17 cellular contexts compared by ENCODE assay signal in the genomic region with DNA sequence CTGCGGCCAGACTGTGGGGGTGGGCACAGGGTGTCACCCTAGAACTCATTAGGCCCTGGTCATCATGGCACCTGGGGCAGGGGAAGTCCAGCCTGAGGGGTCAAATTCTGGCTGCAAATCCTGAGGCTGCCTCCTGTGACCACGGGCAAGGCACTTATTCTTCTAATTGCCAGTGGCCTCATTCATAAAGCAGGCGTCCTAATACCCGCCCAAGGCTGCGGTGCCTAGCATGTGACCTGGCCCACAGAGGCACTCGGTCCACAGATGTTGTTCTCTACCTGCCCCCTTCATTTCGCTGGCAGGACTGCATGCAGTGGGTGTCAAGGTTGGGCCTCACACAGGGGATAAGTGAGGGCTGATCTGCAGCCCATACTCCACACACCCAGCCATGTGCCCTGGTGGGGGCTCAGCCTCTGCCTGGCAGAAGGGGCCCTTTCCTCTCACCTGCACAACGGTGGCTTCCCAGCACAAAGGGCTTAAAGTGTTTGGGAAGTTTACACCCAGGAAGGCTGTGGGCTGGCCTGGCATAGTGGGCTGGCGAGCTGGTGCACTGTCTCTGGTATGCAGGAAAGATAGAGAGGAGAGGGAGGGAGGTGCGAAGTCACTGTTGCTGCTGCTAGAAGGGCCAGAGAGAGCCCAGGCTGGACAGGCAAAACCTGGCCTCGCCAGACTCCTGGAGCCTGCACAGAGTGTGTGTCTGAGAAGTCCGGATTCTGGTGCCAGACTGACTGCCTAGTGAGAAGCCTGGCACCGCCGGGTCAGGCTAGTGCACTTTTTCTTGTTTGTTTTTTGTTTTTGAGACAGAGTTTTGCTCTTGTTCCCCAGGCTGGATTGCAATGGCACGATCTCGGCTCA. TPM values are rescaled to one million over a fixed set of nuclear protein-coding genes. Genes with fewer than 3 reads are reported as not detected.
DNase-seq lines count a peak whose midpoint lies in the region; ATAC-seq, FAIRE-seq and TF ChIP-seq lines count a peak whose summit lies in the region.
"Had no signal": no experiment of that assay in that cellular context is flagged by ENCODE, and none has a peak within 500 bp of the region (broad histone marks: within the 10 kb centered on the region; RNA-seq: fewer than 3 reads in every experiment).

No MANE protein-coding gene starts in this region.

- POLR2A ChIA-PET in IMR-90 (lab: Charles Lee; ENCODE audit: unreplicated experiment): no interaction called here
- POLR2A ChIA-PET in H1 (lab: Charles Lee; ENCODE audit: partially characterized antibody): interaction anchor here (0.6 to 1.2 kb wide), 3 partner anchors 12 to 169 kb away, joined by 3 to 4 read pairs (median 3); no protein-coding TSS in a partner anchor

- H3K9ac ChIP-seq in IMR-90 (ENCODE audit: low read depth, low read length) (no peak overlapping the region), H1 (replicated peaks in 1 of 4; ENCODE audit: extremely low read depth in 1 of 4, low read depth in 3 of 4, low read length in 3 of 4) (no peak overlapping the region; a peak in 1 of 7 replicates)

- no peak for FAIRE-seq in H1 (lab: Jason Lieb, UNC)

- H4K20me1 ChIP-seq in IMR-90 (ENCODE audit: insufficient read depth, low read length) (peaks cover 24% of the 10 kb centered on the region), H1 (replicated peaks in 1 of 2; ENCODE audit: control insufficient read depth in 1 of 2, insufficient read depth in 2 of 2, low read length in 2 of 2) (peaks cover 14 to 26% of the 10 kb centered on the region in 2 experiments)

- H3K23ac ChIP-seq in IMR-90 (ENCODE audit: low read depth, low read length) (no peak overlapping the region), H1 (ENCODE audit: insufficient read length) (no peak overlapping the region)

- H3K27me3 ChIP-seq in IMR-90 (ENCODE audit: control insufficient read depth, insufficient read depth, low read length) (no peaks in the 10 kb centered on the region), H1 (replicated peaks in 1 of 4; ENCODE audit: control insufficient read depth in 3 of 4, extremely low read depth in 1 of 4, insufficient read depth in 3 of 4, low read length in 3 of 4) (no peaks in the 10 kb centered on the region), right lobe of liver (no peaks in the 10 kb centered on the region), psoas muscle (ENCODE audit: insufficient read depth in 3 of 3, low read length in 2 of 3) (no peaks in the 10 kb centered on the region)

- in situ Hi-C loops in IMR-90 (cut with MboI; ENCODE audit: low sequenced_read_pairs): no loop called here

- ATAC-seq in IMR-90 (ENCODE audit: low read depth) (no peak), right lobe of liver (peak; percentile 1 to 22 (median 8)), psoas muscle (no peak), GM18867 (IDR thresholded peaks at IDR 0.05; ENCODE audit: unreplicated experiment) (no peak)
- ATAC-seq: natural killer cell treated with Interleukin-12 subunit alpha and Interleukin-12 subunit beta and Interleukin-15 and Interleukin-18, amount 100 ng/mL, for 72 hours had no signal

- H2AFZ ChIP-seq in IMR-90 (replicated peaks; ENCODE audit: low read length, poor library complexity): peak overlapping the region; percentile 21
- no peak overlapping the region for H2AFZ ChIP-seq in H1 (ENCODE audit: low read length)

- TF ChIP-seq EP300 in H1 (IDR thresholded peaks at IDR 0.05; ENCODE audit: borderline replicate concordance in 1 of 2, low read depth in 2 of 2, low read length in 2 of 2): no peak

- TF ChIP-seq POLR2A in IMR-90 (IDR thresholded peaks at IDR 0.05; ENCODE audit: low read depth, low read length) (no peak), H1 (IDR thresholded peaks at IDR 0.05; ENCODE audit: control extremely low read depth in 1 of 2, low read depth in 2 of 2, low read length in 2 of 2) (no peak), right lobe of liver (IDR thresholded peaks at IDR 0.05) (no peak)

- H3K4me3 ChIP-seq in IMR-90 (ENCODE audit: insufficient read depth, low read depth, low read length) (no peak overlapping the region), H1 (ENCODE audit: extremely low read depth in 1 of 4, insufficient read depth in 2 of 4, low read depth in 3 of 4, low read length in 4 of 4) (no peak overlapping the region), right lobe of liver (peak overlapping the region in 2 of 3 donors; percentile 64 to 82), psoas muscle (no peak overlapping the region)
- H3K4me3 ChIP-seq: prostate gland, spleen had no signal

- 94% methylated on average over 8 of the region's 16 CpGs; no CpG with 5 or more reads in 1 of the 2 experiments for WGBS in IMR-90 (ENCODE audit: extremely low coverage in 2 of 2, insufficient read length in 1 of 2), 2 experiments
- 82% methylated on average over 13 of the region's 16 CpGs; no CpG with 5 or more reads in 1 of the 2 experiments for WGBS in H1 (ENCODE audit: extremely low coverage in 1 of 2, insufficient coverage in 1 of 2, insufficient read length in 1 of 2, insufficient replicate concordance in 2 of 2, low coverage in 1 of 2, low lambda C conversion rate in 2 of 2, missing lambda C conversion rate in 1 of 2), 2 experiments
- WGBS in right lobe of liver (ENCODE audit: insufficient coverage, low coverage, low lambda C conversion rate, missing lambda C conversion rate): 20% methylated on average over 6 of the region's 16 CpGs
- 63 to 70% (median 66%) methylated on average over 16 of the region's 16 CpGs for whole genome bisulfite sequencing in psoas muscle, 3 donors

- H3K56ac ChIP-seq in IMR-90 (ENCODE audit: extremely low read depth, insufficient read depth, low read length) (no peak overlapping the region), H1 (replicated peaks; ENCODE audit: insufficient read length, low read depth, low read length) (no peak overlapping the region)

- CTCF ChIA-PET in IMR-90 (lab: Yijun Ruan, JAX): interaction anchor here (0.6 to 1.5 kb wide), 2 partner anchors 16 to 1927 kb away, joined by 3 read pairs; no protein-coding TSS in a partner anchor
- CTCF ChIA-PET in H1 (lab: Charles Lee; ENCODE audit: partially characterized antibody): interaction anchor here (0.6 to 5.4 kb wide), 18 partner anchors 8 to 1214 kb away, joined by 3 to 37 read pairs (median 4); a partner anchor contains a TSS

- no peak overlapping the region for H2BK12ac ChIP-seq in H1 (ENCODE audit: low read depth, low read length)

- H3K4ac ChIP-seq in IMR-90 (ENCODE audit: low read depth, low read length) (no peak overlapping the region), H1 (replicated peaks; ENCODE audit: insufficient read length, low read depth, low read length) (no peak overlapping the region)

- no peak overlapping the region for H4K5ac ChIP-seq in IMR-90 (ENCODE audit: low read depth, low read length)
- no peak overlapping the region for H4K5ac ChIP-seq in H1 (ENCODE audit: insufficient read length, low read depth, low read length)

- no peak overlapping the region for H2AK5ac ChIP-seq in IMR-90 (ENCODE audit: low read depth, low read length)
- no peak overlapping the region for H2AK5ac ChIP-seq in H1 (ENCODE audit: low read depth, low read length)

- H3K9me3 ChIP-seq in IMR-90 (ENCODE audit: control insufficient read depth, insufficient read depth, low read length) (no peaks in the 10 kb centered on the region), H1 (ENCODE audit: insufficient read depth in 2 of 2, low read depth in 1 of 2, low read length in 1 of 2) (no peaks in the 10 kb centered on the region), right lobe of liver (no peaks in the 10 kb centered on the region), psoas muscle (no peaks in the 10 kb centered on the region)
- H3K9me3 ChIP-seq: prostate gland, spleen had no signal

- H3K4me1 ChIP-seq in IMR-90 (ENCODE audit: control insufficient read depth, insufficient read depth, low read length) (peaks cover 7% of the 10 kb centered on the region), H1 (replicated peaks in 1 of 4; ENCODE audit: control insufficient read depth in 3 of 4, insufficient read depth in 4 of 4, low read length in 3 of 4) (peaks cover 0 to 20% (median 11%) of the 10 kb centered on the region in 4 experiments; a peak in 6 of 7 replicates), right lobe of liver (peaks cover 0 to 56% (median 23%) of the 10 kb centered on the region in 4 donors), psoas muscle (peaks cover 34% of the 10 kb centered on the region)

- no peak overlapping the region for H2BK5ac ChIP-seq in IMR-90 (ENCODE audit: low read depth, low read length, poor library complexity, severe bottlenecking)
- H2BK5ac ChIP-seq in H1 (ENCODE audit: low read depth, low read length): peak overlapping the region; percentile 16; the same call in 1 of the 2 replicates

- intact Hi-C loops in IMR-90 (cut with micrococcal nuclease): loop anchor here (5.0 kb wide), 1 partner anchor 240 kb away; no protein-coding TSS in a partner anchor
- intact Hi-C loops in right lobe of liver (cut with DNase I): no loop called here
- intact Hi-C loops in psoas muscle (cut with DNase I): no loop called here

- no peak overlapping the region for H2BK20ac ChIP-seq in IMR-90 (ENCODE audit: low read depth, low read length)
- H2BK20ac ChIP-seq in H1 (ENCODE audit: low read length): no peak overlapping the region

- dilution Hi-C loops in IMR-90 (cut with HindIII; ENCODE audit: low sequenced_read_pairs, unreplicated experiment): no loop called here

- peaks cover 13% of the 10 kb centered on the region; the same call in 1 of the 2 replicates for H3K9me1 ChIP-seq in IMR-90 (ENCODE audit: insufficient read depth, low read length)

- TF ChIP-seq CTCF in IMR-90 (conservative IDR thresholded peaks at IDR 0.05; ENCODE audit: low read depth, low read length) (no peak), H1 (IDR thresholded peaks at IDR 0.05; ENCODE audit: control extremely low read depth in 1 of 3, insufficient read depth in 1 of 3, low read depth in 1 of 3, low read length in 3 of 3) (no peak), right lobe of liver (IDR thresholded peaks at IDR 0.05) (no peak), psoas muscle (IDR thresholded peaks at IDR 0.05) (no peak)

- H3K79me1 ChIP-seq in IMR-90 (ENCODE audit: low read depth in 1 of 2, low read length in 2 of 2) (peaks cover 13 to 63% of the 10 kb centered on the region in 2 experiments), H1 (ENCODE audit: low read depth, low read length) (peaks cover 10% of the 10 kb centered on the region)

- no peak overlapping the region for H2BK15ac ChIP-seq in IMR-90 (ENCODE audit: low read depth, low read length)
- no peak overlapping the region for H2BK15ac ChIP-seq in H1 (ENCODE audit: low read length)

- no peak overlapping the region for H4K8ac ChIP-seq in IMR-90 (ENCODE audit: low read depth in 2 of 2, low read length in 2 of 2)
- no peak overlapping the region for H4K8ac ChIP-seq in H1 (ENCODE audit: extremely low read depth, insufficient read depth, low read length)

- H3K79me2 ChIP-seq in H1 (ENCODE audit: control insufficient read depth in 1 of 2, insufficient read depth in 2 of 2, low read length in 2 of 2): peaks cover 0 to 23% of the 10 kb centered on the region in 2 experiments; a peak in 2 of 4 replicates

- H3K18ac ChIP-seq in IMR-90 (ENCODE audit: low read depth, low read length) (no peak overlapping the region), H1 (ENCODE audit: extremely low read depth, low read length) (no peak overlapping the region)

- peaks cover 11% of the 10 kb centered on the region for H3K23me2 ChIP-seq in H1 (ENCODE audit: low read depth, low read length)

- no peak for TF ChIP-seq RAD21 in IMR-90 (IDR thresholded peaks at IDR 0.05; ENCODE audit: low read length)
- no peak for TF ChIP-seq RAD21 in H1 (IDR thresholded peaks at IDR 0.05 in 1 of 2, conservative IDR thresholded peaks at IDR 0.05 in 1 of 2; ENCODE audit: low read depth in 2 of 2, low read length in 2 of 2)

- no peak overlapping the region for H3K4me2 ChIP-seq in IMR-90 (ENCODE audit: low read depth, low read length)
- no peak overlapping the region for H3K4me2 ChIP-seq in H1 (ENCODE audit: insufficient read depth in 1 of 2, low read depth in 2 of 2, low read length in 2 of 2)

- BruUV-seq in IMR-90 (replicated peaks; lab: Mats Ljungman, UMichigan): no TSS peak

- DNase-seq in IMR-90 (no peak), H1 (ENCODE audit: low read depth in 1 of 2, low spot score in 2 of 2) (no peak), right lobe of liver (peak in 2 of 3 donors; percentile 51 to 79), psoas muscle (no peak), inferior parietal cortex (ENCODE audit: extremely low spot score) (no peak), T-helper 1 cell (no peak), NCI-H524 (lab: John Stamatoyannopoulos, UW) (no peak)
- DNase-seq: amniotic stem cell, DMS79, mammary epithelial cell, NCI-H1092, SW 1271 had no signal

- H2BK120ac ChIP-seq in IMR-90 (ENCODE audit: low read depth, low read length) (no peak overlapping the region), H1 (replicated peaks; ENCODE audit: low read depth, low read length) (no peak overlapping the region)

- H3K27ac ChIP-seq in IMR-90 (ENCODE audit: insufficient read depth, low read length) (no peak overlapping the region), H1 (ENCODE audit: low read depth, low read length) (no peak overlapping the region), right lobe of liver (peak overlapping the region; percentile 51 to 95 (median 75)), psoas muscle (peak overlapping the region; percentile 5)
- H3K27ac ChIP-seq: HL-60, prostate gland, spleen had no signal

- H4K91ac ChIP-seq in IMR-90 (ENCODE audit: insufficient read depth, low read depth, low read length) (no peak overlapping the region), H1 (replicated peaks; ENCODE audit: insufficient read length, low read length) (no peak overlapping the region)

- no peak overlapping the region for H3K14ac ChIP-seq in IMR-90 (replicated peaks; ENCODE audit: low read depth, low read length)
- H3K14ac ChIP-seq in H1 (ENCODE audit: insufficient read length): no peak overlapping the region

- H3K36me3 ChIP-seq in IMR-90 (ENCODE audit: control insufficient read depth, insufficient read depth, low read length): peaks cover 31% of the 10 kb centered on the region
- H3K36me3 ChIP-seq in H1 (ENCODE audit: control insufficient read depth in 2 of 4, insufficient read depth in 4 of 4, low read length in 3 of 4): peaks cover 3 to 33% (median 19%) of the 10 kb centered on the region in 4 experiments; a peak in 7 of 8 replicates
- H3K36me3 ChIP-seq in right lobe of liver: peaks cover 0 to 17% (median 8%) of the 10 kb centered on the region in 4 donors
- peaks cover 0 to 35% of the 10 kb centered on the region in 2 donors for H3K36me3 ChIP-seq in psoas muscle (ENCODE audit: insufficient read depth in 1 of 2, low read depth in 1 of 2)

- peak overlapping the region; percentile 42 for H2AK9ac ChIP-seq in IMR-90 (replicated peaks; ENCODE audit: low read depth, low read length, poor library complexity)

RNA-seq across cellular contexts. Expression of a gene that starts 3.2 kb away (rescaled TPM):
- 19.2 and 22.5 TPM in 2 replicates for total RNA-seq in IMR-90 (2012; rRNA removed)
- 43.0 and 60.2 TPM in 2 replicates for polyA plus RNA-seq in IMR-90 (2012; rRNA removed)
- 54.5 and 93.1 TPM in 2 replicates for polyA plus RNA-seq in IMR-90 (2012; cell fraction: cytosol; rRNA removed)
- polyA plus RNA-seq in IMR-90 (2012; cell fraction: nucleus; rRNA removed; ENCODE audit: low replicate concordance): 48.0 and 88.6 TPM in 2 replicates
- 86.0 and 89.9 TPM in 2 replicates for total RNA-seq in H1 (2021; fragmentation: NEBNext Ultra II Directional; extraction: Animal tissue kit (Norgen Biotek cat#: 25700))
- 124 and 229 TPM in 2 replicates for polyA plus RNA-seq in H1 (2011; rRNA removed)
- 146 TPM for polyA plus RNA-seq in H1 (2011; cell fraction: cytosol; rRNA removed)
- 185 TPM for polyA plus RNA-seq in H1 (2011; cell fraction: nucleus; rRNA removed)
- 52.9 to 98.2 TPM (median 88.2 TPM) in 4 replicates for polyA plus RNA-seq in H1 (2012, experiment 1 of 2)
- 88.4 TPM for polyA plus RNA-seq in H1 (2012, experiment 2 of 2)
- 83.0 TPM for polyA plus RNA-seq in H1 (2013, experiment 1 of 2)
- polyA plus RNA-seq in H1 (2013, experiment 2 of 2): 81.8 TPM
- 13.0 and 20.1 TPM in 2 replicates for polyA minus RNA-seq in H1 (2011; rRNA and poly(A)+ RNA removed)
- 66.1 TPM for polyA minus RNA-seq in H1 (2011; cell fraction: cytosol; rRNA and poly(A)+ RNA removed)
- 39.9 TPM for polyA minus RNA-seq in H1 (2011; cell fraction: nucleus; rRNA and poly(A)+ RNA removed)
- 100 to 1,000 TPM; 153 to 301 (median 214) TPM for total RNA-seq in right lobe of liver
- total RNA-seq in psoas muscle: 10 to 100 TPM; 31.5 to 58.0 (median 41.7) TPM
- polyA plus RNA-seq in psoas muscle: 10 to 100 TPM; 42.1 to 83.6 (median 67.2) TPM

RNA-seq across cellular contexts. Expression of a gene that starts 3.5 kb away (rescaled TPM):
- total RNA-seq in IMR-90 (2012; rRNA removed) (26.9 and 31.7 TPM in 2 replicates), right lobe of liver (100 to 1,000 TPM; 223 to 355 (median 321) TPM), psoas muscle (10 to 100 TPM; 18.4 to 46.9 (median 33.1) TPM)
- polyA plus RNA-seq in IMR-90 (2012; rRNA removed) (37.7 and 44.0 TPM in 2 replicates), H1 (2011; rRNA removed) (61.6 and 82.8 TPM in 2 replicates), psoas muscle (10 to 100 TPM; 18.6 to 35.6 (median 24.1) TPM)
- polyA plus RNA-seq in IMR-90 (2012; cell fraction: cytosol; rRNA removed): 54.2 and 60.4 TPM in 2 replicates
- polyA plus RNA-seq in IMR-90 (2012; cell fraction: nucleus; rRNA removed; ENCODE audit: low replicate concordance): 17.1 and 33.6 TPM in 2 replicates
- 22.6 and 23.6 TPM in 2 replicates for total RNA-seq in H1 (2021; fragmentation: NEBNext Ultra II Directional; extraction: Animal tissue kit (Norgen Biotek cat#: 25700))
- polyA plus RNA-seq in H1 (2011; cell fraction: cytosol; rRNA removed): 53.6 TPM
- 57.3 TPM for polyA plus RNA-seq in H1 (2011; cell fraction: nucleus; rRNA removed)
- polyA plus RNA-seq in H1 (2012, experiment 1 of 2): 20.0 to 33.4 TPM (median 31.7 TPM) in 4 replicates
- 46.9 TPM for polyA plus RNA-seq in H1 (2012, experiment 2 of 2)
- 21.6 TPM for polyA plus RNA-seq in H1 (2013, experiment 1 of 2)
- 21.2 TPM for polyA plus RNA-seq in H1 (2013, experiment 2 of 2)
- 15.3 and 16.1 TPM in 2 replicates for polyA minus RNA-seq in H1 (2011; rRNA and poly(A)+ RNA removed)
- 15.0 TPM for polyA minus RNA-seq in H1 (2011; cell fraction: cytosol; rRNA and poly(A)+ RNA removed)
- polyA minus RNA-seq in H1 (2011; cell fraction: nucleus; rRNA and poly(A)+ RNA removed): 24.1 TPM

RNA-seq across cellular contexts. Expression of a gene that starts 28.8 kb away (rescaled TPM):
- total RNA-seq in IMR-90 (2012; rRNA removed): 28.3 and 29.2 TPM in 2 replicates
- 37.3 and 37.8 TPM in 2 replicates for polyA plus RNA-seq in IMR-90 (2012; rRNA removed)
- 26.9 and 44.6 TPM in 2 replicates for polyA plus RNA-seq in IMR-90 (2012; cell fraction: cytosol; rRNA removed)
- polyA plus RNA-seq in IMR-90 (2012; cell fraction: nucleus; rRNA removed; ENCODE audit: low replicate concordance): 48.0 and 87.9 TPM in 2 replicates
- 35.8 and 39.4 TPM in 2 replicates for total RNA-seq in H1 (2021; fragmentation: NEBNext Ultra II Directional; extraction: Animal tissue kit (Norgen Biotek cat#: 25700))
- 44.0 and 69.0 TPM in 2 replicates for polyA plus RNA-seq in H1 (2011; rRNA removed)
- polyA plus RNA-seq in H1 (2011; cell fraction: cytosol; rRNA removed): 47.9 TPM
- polyA plus RNA-seq in H1 (2011; cell fraction: nucleus; rRNA removed): 87.7 TPM
- 24.9 to 38.8 TPM (median 38.0 TPM) in 4 replicates for polyA plus RNA-seq in H1 (2012, experiment 1 of 2)
- polyA plus RNA-seq in H1 (2012, experiment 2 of 2): 36.2 TPM
- polyA plus RNA-seq in H1 (2013, experiment 1 of 2): 21.4 TPM
- 23.8 TPM for polyA plus RNA-seq in H1 (2013, experiment 2 of 2)
- polyA minus RNA-seq in H1 (2011; rRNA and poly(A)+ RNA removed): 22.1 and 45.1 TPM in 2 replicates
- 20.6 TPM for polyA minus RNA-seq in H1 (2011; cell fraction: cytosol; rRNA and poly(A)+ RNA removed)
- 27.7 TPM for polyA minus RNA-seq in H1 (2011; cell fraction: nucleus; rRNA and poly(A)+ RNA removed)
- total RNA-seq in right lobe of liver: 1 to 10 TPM; 2.0 to 9.7 (median 4.4) TPM
- total RNA-seq in psoas muscle: 1 to 10 TPM; 1.5 to 3.4 (median 2.4) TPM
- polyA plus RNA-seq in psoas muscle: 1 to 10 TPM; 1.5 to 1.8 (median 1.7) TPM

Comparison
In these comparisons a context has a peak if more than half of its experiments do, and no peak if none do; other contexts are left out.
1. ATAC-seq: peak in right lobe of liver (4 of 4); none in IMR-90 (single experiment), psoas muscle (0 of 4) and GM18867 (single experiment).
2. DNase-seq: peak in right lobe of liver (2 of 3); none in IMR-90 (single experiment), H1 (0 of 2), psoas muscle (0 of 2), inferior parietal cortex (single experiment), T-helper 1 cell (0 of 5) and NCI-H524 (0 of 2).
3. H3K27ac ChIP-seq: peak in right lobe of liver (3 of 3) and psoas muscle (single experiment); none in IMR-90 (single experiment) and H1 (single experiment).
4. H3K4me3 ChIP-seq: peak in right lobe of liver (2 of 3); none in IMR-90 (single experiment), H1 (0 of 4) and psoas muscle (single experiment).